ENCODE assay signal across 8 cellular contexts in the genomic region with DNA sequence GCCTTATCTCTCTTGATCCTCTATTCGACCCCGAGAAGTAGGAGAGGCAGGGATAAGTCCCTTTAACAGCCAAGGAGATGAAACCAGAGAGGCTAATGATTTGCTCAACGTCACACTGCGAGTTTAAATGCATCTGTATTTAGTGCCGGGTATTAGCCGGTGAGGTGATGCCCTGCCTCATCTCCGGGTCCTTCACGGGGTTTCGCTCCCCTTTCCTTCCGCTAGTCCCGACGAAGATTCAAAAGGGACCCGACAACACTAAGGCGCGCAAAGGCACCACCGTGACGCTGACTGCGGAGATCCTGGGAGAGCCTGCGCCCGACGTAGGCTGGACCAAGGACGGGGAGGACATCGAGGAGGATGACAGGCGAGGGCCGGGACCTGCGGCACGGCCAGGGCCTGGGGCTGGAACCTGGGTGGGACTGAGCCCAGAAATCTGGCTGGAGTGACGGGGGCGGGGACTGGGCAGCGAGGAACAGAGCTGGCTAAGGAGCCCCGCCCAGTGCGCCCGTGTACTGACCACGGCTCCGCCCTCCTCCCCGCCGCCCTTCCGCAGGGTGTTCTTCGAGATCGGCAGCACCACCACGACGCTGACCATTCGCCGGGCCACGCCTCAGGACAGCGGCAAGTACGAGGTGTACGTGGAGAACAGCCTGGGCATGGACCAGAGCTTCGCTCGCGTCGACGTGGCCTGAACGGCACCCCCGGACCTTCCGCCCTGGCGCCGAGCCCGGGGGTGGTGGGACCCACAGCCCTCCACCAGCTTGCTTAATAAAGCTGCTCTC. TPM values are rescaled to one million over a fixed set of nuclear protein-coding genes. Genes with fewer than 3 reads are reported as not detected.
A peak's percentile ranks its signal among the peaks of the same experiment; 100 is the strongest.
DNase-seq lines count a peak whose midpoint lies in the region; ATAC-seq and TF ChIP-seq lines count a peak whose summit lies in the region.

No MANE protein-coding gene starts in this region.

- H3K9ac ChIP-seq in stomach smooth muscle (ENCODE audit: low read length in 2 of 2), result peak overlapping the region; percentile 93 to 96

- TF ChIP-seq POLR2A in lower leg skin (IDR thresholded peaks at IDR 0.05), result no peak

- 3 to 5% methylated on average over 44 to 48 of the region's 59 CpGs for WGBS in lower leg skin, 2 donors

- intact Hi-C loops in dorsolateral prefrontal cortex (cut with DNase I) (loop anchor here in 1 of 2 donors (5.0 kb wide), 1 partner anchor 35 kb away; no protein-coding TSS in a partner anchor), lower leg skin (cut with DNase I; ENCODE audit: low total_unique reads) (no loop called here)

- TF ChIP-seq CTCF in AG09309 (IDR thresholded peaks at IDR 0.05; ENCODE audit: control insufficient read depth, insufficient read depth, low read depth, low read length, missing control alignments) (no peak), dorsolateral prefrontal cortex (IDR thresholded peaks at IDR 0.05 in 54 of 56, conservative IDR thresholded peaks at IDR 0.05 in 2 of 56; ENCODE audit: low read depth in 1 of 56, partially characterized antibody in 56 of 56) (no peak), lower leg skin (IDR thresholded peaks at IDR 0.05) (no peak)

- H3K27ac ChIP-seq in dorsolateral prefrontal cortex (peak overlapping the region in 57 of 59 donors; percentile 2 to 94 (median 78)), stomach smooth muscle (ENCODE audit: low read length) (peak overlapping the region; percentile 98)

- peak; percentile 24 for ATAC-seq in GM18907 (IDR thresholded peaks at IDR 0.05; ENCODE audit: unreplicated experiment)

- peaks cover 0 to 28% (median 13%) of the 10 kb centered on the region in 45 donors for H3K27me3 ChIP-seq in dorsolateral prefrontal cortex
- H3K27me3 ChIP-seq in stomach smooth muscle (ENCODE audit: control insufficient read depth in 1 of 2, insufficient read depth in 2 of 2, low read length in 2 of 2), result peaks cover 0 to 2% of the 10 kb centered on the region in 2 donors

- H3K4me3 ChIP-seq in AG09309 (ENCODE audit: control insufficient read depth, low read depth, low read length), result peak overlapping the region; percentile 81
- H3K4me3 ChIP-seq in dorsolateral prefrontal cortex, result peak overlapping the region; percentile 64 to 100 (median 81)
- peak overlapping the region; percentile 54 for H3K4me3 ChIP-seq in lower leg skin (ENCODE audit: low read depth, poor library complexity, severe bottlenecking)
- peak overlapping the region; percentile 86 to 95 for H3K4me3 ChIP-seq in stomach smooth muscle (ENCODE audit: low read length in 2 of 2)

- peaks cover 0 to 2% of the 10 kb centered on the region in 2 donors for H3K36me3 ChIP-seq in stomach smooth muscle (ENCODE audit: control insufficient read depth in 2 of 2, insufficient read depth in 2 of 2, low read length in 2 of 2)

- DNase-seq in AG09309 (ENCODE audit: low read depth), result peak; percentile 37
- peak; percentile 63 for DNase-seq in HS-5 (ENCODE audit: low read depth)
- peak in 3 of 5 donors; percentile 22 to 35 (median 30) for DNase-seq in T-helper 1 cell
- DNase-seq in dorsolateral prefrontal cortex, result peak in 8 of 10 donors; percentile 24 to 70 (median 61)
- peak; percentile 86 to 97 for DNase-seq in lower leg skin (ENCODE audit: low spot score in 2 of 2)
- no peak for DNase-seq in NK-92 (lab: John Stamatoyannopoulos, UW; ENCODE audit: unreplicated experiment)

- peaks cover 50% of the 10 kb centered on the region for H3K4me1 ChIP-seq in stomach smooth muscle (ENCODE audit: control insufficient read depth, insufficient read depth, low read length)

- H3K9me3 ChIP-seq in stomach smooth muscle (ENCODE audit: control insufficient read depth in 2 of 2, low read length in 2 of 2), result no peaks in the 10 kb centered on the region

RNA-seq across cellular contexts. Expression of gene GMPPA, which starts 1.0 kb away (rescaled TPM):
- total RNA-seq in dorsolateral prefrontal cortex (10 to 100 TPM; 13.8 to 39.8 (median 21.0) TPM), lower leg skin (10 to 100 TPM in 3 of 4 donors, 1 to 10 TPM in 1; 5.4 to 29.9 (median 19.8) TPM)

RNA-seq across cellular contexts. Expression of gene ASIC4, which starts 16.6 kb away (rescaled TPM):
- total RNA-seq in dorsolateral prefrontal cortex (10 to 100 TPM in 7 of 120 experiments, 1 to 10 TPM in 113; 2.8 to 14.2 (median 6.5) TPM), lower leg skin (under 1 TPM in 1 of 4 donors, not detected in 3; 0.26 TPM)

RNA-seq across cellular contexts. Expression of gene CHPF, which starts 45.9 kb away (rescaled TPM):
- 10 to 100 TPM; 28.8 to 59.4 (median 41.7) TPM for total RNA-seq in dorsolateral prefrontal cortex
- 10 to 100 TPM; 37.8 to 73.1 (median 58.4) TPM for total RNA-seq in lower leg skin

RNA-seq across cellular contexts. Expression of gene TMEM198, which starts 46.1 kb away (rescaled TPM):
- total RNA-seq in dorsolateral prefrontal cortex (10 to 100 TPM in 116 of 120 experiments, 1 to 10 TPM in 4; 8.5 to 24.9 (median 16.0) TPM), lower leg skin (1 to 10 TPM in 2 of 4 donors, under 1 TPM in 2; 0.17 to 2.1 (median 1.0) TPM)
